Comparison of ENCODE assay signal across 8 cellular contexts in the genomic region with DNA sequence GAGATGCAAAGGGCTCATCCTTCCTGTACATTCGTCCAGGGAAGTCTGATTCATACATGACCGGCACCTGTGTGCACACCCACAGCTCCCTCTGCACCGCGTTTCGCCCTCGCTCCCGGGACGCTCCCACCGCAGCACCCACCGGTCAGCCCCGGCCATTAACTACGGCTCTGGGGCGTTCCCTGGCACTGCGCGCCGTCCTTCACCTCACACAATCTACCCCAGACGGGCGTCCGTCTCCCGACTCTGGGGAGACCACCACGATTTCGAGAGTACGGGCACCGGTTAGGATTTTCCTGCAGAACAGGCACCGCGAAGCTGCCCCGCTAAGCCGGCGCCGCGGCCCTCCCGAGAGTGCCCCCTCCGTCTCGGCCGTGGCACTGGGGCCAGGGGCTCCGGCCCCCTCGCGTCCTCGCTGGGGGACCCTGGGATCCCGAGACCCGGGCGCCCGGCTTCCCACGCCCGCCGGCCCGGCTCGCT. TPM values are rescaled to one million over a fixed set of nuclear protein-coding genes. Genes with fewer than 3 reads are reported as not detected.
A peak's percentile ranks its signal among the peaks of the same experiment; 100 is the strongest.
DNase-seq lines count a peak whose midpoint lies in the region; FAIRE-seq and TF ChIP-seq lines count a peak whose summit lies in the region.

No MANE protein-coding gene starts in this region.

- no peaks in the 10 kb centered on the region; the same call in 1 of the 2 replicates for H3K4me1 ChIP-seq in H9 (ENCODE audit: insufficient read depth, low read length)
- H3K4me1 ChIP-seq in H1 (replicated peaks in 1 of 4; ENCODE audit: control insufficient read depth in 3 of 4, insufficient read depth in 4 of 4, low read length in 3 of 4), result peaks cover 0 to 7% (median 1%) of the 10 kb centered on the region in 4 experiments; a peak in 3 of 7 replicates
- H3K4me1 ChIP-seq in mesenchymal stem cell (ENCODE audit: control insufficient read depth, insufficient read depth, low read depth, low read length), result peaks cover 7% of the 10 kb centered on the region

- H3K79me2 ChIP-seq in H9 (ENCODE audit: insufficient read depth, low read length) (peaks cover 8% of the 10 kb centered on the region; the same call in 1 of the 2 replicates), H1 (ENCODE audit: control insufficient read depth in 1 of 2, insufficient read depth in 2 of 2, low read length in 2 of 2) (peaks cover 0 to 48% of the 10 kb centered on the region in 2 experiments; a peak in 3 of 4 replicates)

- no peak overlapping the region for H4K5ac ChIP-seq in H9 (ENCODE audit: insufficient read length, low read depth, low read length)
- H4K5ac ChIP-seq in H1 (ENCODE audit: insufficient read length, low read depth, low read length), result peak overlapping the region; percentile 82

- H4K20me1 ChIP-seq in H9 (ENCODE audit: control insufficient read depth, insufficient read depth, insufficient read length) (no peaks in the 10 kb centered on the region), H1 (replicated peaks in 1 of 2; ENCODE audit: control insufficient read depth in 1 of 2, insufficient read depth in 2 of 2, low read length in 2 of 2) (peaks cover 0 to 2% of the 10 kb centered on the region in 2 experiments)

- H3K9me3 ChIP-seq in H9 (ENCODE audit: control insufficient read depth, low read depth, low read length) (no peaks in the 10 kb centered on the region), H1 (ENCODE audit: insufficient read depth in 2 of 2, low read depth in 1 of 2, low read length in 1 of 2) (no peaks in the 10 kb centered on the region), mesenchymal stem cell (ENCODE audit: control insufficient read depth, low read length) (no peaks in the 10 kb centered on the region)

- H2BK15ac ChIP-seq in H9 (ENCODE audit: low read depth, low read length) (no peak overlapping the region), H1 (ENCODE audit: low read length) (no peak overlapping the region), mesenchymal stem cell (ENCODE audit: low read depth, poor library complexity, severe bottlenecking) (peak overlapping the region; percentile 86)

- peaks cover 21 to 23% of the 10 kb centered on the region in 2 experiments for H3K4me1 Mint-ChIP-seq in H9

- H2BK120ac ChIP-seq in H9 (ENCODE audit: low read depth, low read length, poor library complexity, severe bottlenecking) (no peak overlapping the region), H1 (replicated peaks; ENCODE audit: low read depth, low read length) (no peak overlapping the region), mesenchymal stem cell (ENCODE audit: low read depth, low read length) (peak overlapping the region; percentile 94)

- H2BK5ac ChIP-seq in H9 (ENCODE audit: insufficient read length, low read length) (no peak overlapping the region), H1 (ENCODE audit: low read depth, low read length) (peak overlapping the region; percentile 81), mesenchymal stem cell (ENCODE audit: low read depth, low read length, poor library complexity, severe bottlenecking) (peak overlapping the region; percentile 82)

- no peak overlapping the region for H3T11ph ChIP-seq in H9 (ENCODE audit: low read length)

- H3K23me2 ChIP-seq in H9 (ENCODE audit: insufficient read length, low read depth, low read length, poor library complexity, severe bottlenecking) (peaks cover 10% of the 10 kb centered on the region), H1 (ENCODE audit: low read depth, low read length) (peaks cover 5% of the 10 kb centered on the region; the same call in 1 of the 2 replicates)

- 0 out of 4 replicates have a peak, but pooled peaks of 1 of the 2 experiments have one; percentile 2 for TF ChIP-seq RAD21 in H1 (IDR thresholded peaks at IDR 0.05 in 1 of 2, conservative IDR thresholded peaks at IDR 0.05 in 1 of 2; ENCODE audit: low read depth in 2 of 2, low read length in 2 of 2)

- DNase-seq in GM12891 (ENCODE audit: insufficient read length, low spot score), result peak; percentile 29
- peak; percentile 53 for DNase-seq in H9
- no peak for DNase-seq in LNCaP clone FGC (ENCODE audit: low read depth)
- peak; percentile 53 for DNase-seq in activated CD4-positive, alpha-beta T cell treated with anti-CD3 and anti-CD28 coated beads for 48 hours
- peak in 1 of 2 experiments; percentile 81 for DNase-seq in H1 (ENCODE audit: low read depth in 1 of 2, low spot score in 2 of 2)
- DNase-seq in mesenchymal stem cell, result peak; percentile 81
- peak; percentile 19 to 27 for DNase-seq in stimulated activated CD8-positive, alpha-beta memory T cell treated with anti-CD3 and anti-CD28 coated beads, Interleukin-15, amount 100 ng/mL, for 48 hours (ENCODE audit: low read depth in 2 of 2)
- DNase-seq in pons (ENCODE audit: low spot score), result no peak

- FAIRE-seq in GM12891 (lab: Jason Lieb, UNC) (peak; percentile 80), H1 (lab: Jason Lieb, UNC) (no peak)

- TF ChIP-seq EP300 in H1 (IDR thresholded peaks at IDR 0.05; ENCODE audit: borderline replicate concordance in 1 of 2, low read depth in 2 of 2, low read length in 2 of 2), result no peak

- peak overlapping the region; percentile 91 to 93 for H3K4me3 Mint-ChIP-seq in H9

- H3K18ac ChIP-seq in H9 (ENCODE audit: insufficient read length, low read depth, low read length) (peak overlapping the region; percentile 92), H1 (ENCODE audit: extremely low read depth, low read length) (no peak overlapping the region; the same call in none of the 2 replicates), mesenchymal stem cell (ENCODE audit: low read depth in 1 of 2, low read length in 2 of 2) (peak overlapping the region; percentile 95 to 99)

- H2AFZ ChIP-seq in H9 (ENCODE audit: low read length) (no peak overlapping the region), H1 (ENCODE audit: low read length) (no peak overlapping the region; the same call in 1 of the 2 replicates), mesenchymal stem cell (ENCODE audit: low read depth, low read length) (peak overlapping the region; percentile 93)

- no peak overlapping the region for H3K27ac ChIP-seq in H9 (ENCODE audit: insufficient read length, low read depth, low read length)
- peak overlapping the region; percentile 100 for H3K27ac ChIP-seq in H1 (ENCODE audit: low read depth, low read length)
- H3K27ac ChIP-seq in mesenchymal stem cell (ENCODE audit: low read length, poor library complexity, severe bottlenecking), result peak overlapping the region; percentile 74

- CTCF ChIA-PET in H1 (lab: Charles Lee; ENCODE audit: partially characterized antibody), result interaction anchor here (0.6 to 0.8 kb wide), 2 partner anchors 104 to 1936 kb away, joined by 3 read pairs; no protein-coding TSS in a partner anchor

- peaks cover 6 to 18% (median 13%) of the 10 kb centered on the region in 3 experiments for H3K36me3 Mint-ChIP-seq in H9 (ENCODE audit: insufficient read depth in 1 of 3, low read depth in 3 of 3)

- H4K8ac ChIP-seq in H9 (replicated peaks; ENCODE audit: insufficient read length, low read depth, low read length) (no peak overlapping the region), H1 (ENCODE audit: extremely low read depth, insufficient read depth, low read length) (peak overlapping the region; percentile 99), mesenchymal stem cell (ENCODE audit: low read length) (peak overlapping the region; percentile 90)

- H3K36me3 ChIP-seq in H1 (ENCODE audit: control insufficient read depth in 2 of 4, insufficient read depth in 4 of 4, low read length in 3 of 4) (peaks cover 0 to 13% (median 0%) of the 10 kb centered on the region in 4 experiments; a peak in 3 of 8 replicates), mesenchymal stem cell (ENCODE audit: control insufficient read depth in 1 of 2, insufficient read depth in 2 of 2, low read depth in 1 of 2, low read length in 2 of 2) (peaks cover 3 to 10% of the 10 kb centered on the region in 2 experiments)

- POLR2A ChIA-PET in H1 (lab: Charles Lee; ENCODE audit: partially characterized antibody), result interaction anchor here (0.5 to 2.8 kb wide), 29 partner anchors 9 to 1004 kb away, joined by 3 to 25 read pairs (median 4); partner anchors contain the start of gene NSMCE4A

- H3K56ac ChIP-seq in H9 (ENCODE audit: insufficient read length, low read depth, low read length), result no peak overlapping the region
- H3K56ac ChIP-seq in H1 (replicated peaks; ENCODE audit: insufficient read length, low read depth, low read length), result peak overlapping the region; percentile 95

- H3K23ac ChIP-seq in H9 (ENCODE audit: insufficient read length, low read depth, low read length), result no peak overlapping the region
- H3K23ac ChIP-seq in H1 (ENCODE audit: insufficient read length), result no peak overlapping the region
- H3K23ac ChIP-seq in mesenchymal stem cell (ENCODE audit: low read length in 2 of 2), result peak overlapping the region; percentile 64 to 97

- TF ChIP-seq POLR2A in GM12891 (IDR thresholded peaks at IDR 0.05; ENCODE audit: low read depth, low read length) (no peak; the same call in 1 of the 2 replicates), H1 (IDR thresholded peaks at IDR 0.05; ENCODE audit: control extremely low read depth in 1 of 2, low read depth in 2 of 2, low read length in 2 of 2) (no peak)

- H3K4me3 ChIP-seq in LNCaP clone FGC (ENCODE audit: low read depth, low read length) (peak overlapping the region; percentile 95), H1 (ENCODE audit: extremely low read depth in 1 of 4, insufficient read depth in 2 of 4, low read depth in 3 of 4, low read length in 4 of 4) (peak overlapping the region; percentile 85 to 96 (median 90)), mesenchymal stem cell (ENCODE audit: insufficient read depth in 1 of 2, low read depth in 1 of 2, low read length in 2 of 2) (peak overlapping the region; percentile 83 to 84)

- H2BK12ac ChIP-seq in H9 (ENCODE audit: insufficient read length, low read depth, low read length) (no peak overlapping the region), H1 (ENCODE audit: low read depth, low read length) (no peak overlapping the region), mesenchymal stem cell (ENCODE audit: low read length in 2 of 2) (peak overlapping the region in 1 of 2 experiments; percentile 87)

- H2AK5ac ChIP-seq in H9 (ENCODE audit: insufficient read length, low read length), result no peak overlapping the region
- no peak overlapping the region for H2AK5ac ChIP-seq in H1 (ENCODE audit: low read depth, low read length)
- no peak overlapping the region for H2AK5ac ChIP-seq in mesenchymal stem cell (ENCODE audit: low read length, severe bottlenecking)

- H3K79me1 ChIP-seq in H9 (ENCODE audit: insufficient read depth, low read depth, low read length, poor library complexity, severe bottlenecking) (no peaks in the 10 kb centered on the region), H1 (ENCODE audit: low read depth, low read length) (no peaks in the 10 kb centered on the region; the same call in 1 of the 2 replicates), mesenchymal stem cell (replicated peaks; ENCODE audit: low read length, poor library complexity, severe bottlenecking) (peaks cover 10% of the 10 kb centered on the region)

- H3K27me3 ChIP-seq in H9 (ENCODE audit: insufficient read depth, low read length) (no peaks in the 10 kb centered on the region), H1 (replicated peaks in 1 of 4; ENCODE audit: control insufficient read depth in 3 of 4, extremely low read depth in 1 of 4, insufficient read depth in 3 of 4, low read length in 3 of 4) (no peaks in the 10 kb centered on the region), mesenchymal stem cell (ENCODE audit: control insufficient read depth in 1 of 2, insufficient read depth in 1 of 2, low read length in 2 of 2) (no peaks in the 10 kb centered on the region)

- H4K91ac ChIP-seq in H9 (ENCODE audit: insufficient read length, low read depth, low read length) (no peak overlapping the region), H1 (replicated peaks; ENCODE audit: insufficient read length, low read length) (no peak overlapping the region), mesenchymal stem cell (ENCODE audit: low read length) (peak overlapping the region; percentile 82)

- H3K9ac ChIP-seq in H9 (ENCODE audit: extremely low read depth, insufficient read length, low read length), result peak overlapping the region; percentile 95
- H3K9ac ChIP-seq in H1 (replicated peaks in 1 of 4; ENCODE audit: extremely low read depth in 1 of 4, low read depth in 3 of 4, low read length in 3 of 4), result peak overlapping the region; percentile 66 to 99 (median 93)
- H3K9ac ChIP-seq in mesenchymal stem cell (ENCODE audit: low read length), result peak overlapping the region; percentile 100

- H3K4me2 ChIP-seq in H9 (ENCODE audit: insufficient read depth, insufficient read length, low read length) (peak overlapping the region; percentile 93), H1 (ENCODE audit: insufficient read depth in 1 of 2, low read depth in 2 of 2, low read length in 2 of 2) (peak overlapping the region; percentile 90 to 91), mesenchymal stem cell (ENCODE audit: low read length, poor library complexity, severe bottlenecking) (peak overlapping the region; percentile 73)

- no peak overlapping the region; the same call in 1 of the 2 replicates for H3K4ac ChIP-seq in H9 (ENCODE audit: low read depth, low read length)
- no peak overlapping the region for H3K4ac ChIP-seq in H1 (replicated peaks; ENCODE audit: insufficient read length, low read depth, low read length)
- peak overlapping the region; percentile 71 to 80 for H3K4ac ChIP-seq in mesenchymal stem cell (ENCODE audit: low read depth in 1 of 2, low read length in 2 of 2)

- no peaks in the 10 kb centered on the region for H3K9me3 Mint-ChIP-seq in H9

- peak overlapping the region; percentile 79 to 85 (median 80); a peak in 5 of 7 replicates for H3K27ac Mint-ChIP-seq in H9

- WGBS in H9 (ENCODE audit: extremely low coverage, insufficient read length, low lambda C conversion rate), result no CpG with 5 or more reads among the region's 48 CpGs
- WGBS in H1 (ENCODE audit: extremely low coverage in 1 of 2, insufficient coverage in 1 of 2, insufficient read length in 1 of 2, insufficient replicate concordance in 2 of 2, low coverage in 1 of 2, low lambda C conversion rate in 2 of 2, missing lambda C conversion rate in 1 of 2), 2 experiments, result 1% methylated on average over 34 of the region's 48 CpGs; no CpG with 5 or more reads in 1 of the 2 experiments
- WGBS in mesenchymal stem cell, result under 1% methylated on average over 48 of the region's 48 CpGs

- TF ChIP-seq CTCF in H9 (conservative IDR thresholded peaks at IDR 0.05), result no peak
- TF ChIP-seq CTCF in LNCaP clone FGC (IDR thresholded peaks at IDR 0.05; ENCODE audit: control insufficient read depth, extremely low read depth, insufficient read depth), result no peak
- TF ChIP-seq CTCF in H1 (IDR thresholded peaks at IDR 0.05; ENCODE audit: control extremely low read depth in 1 of 3, insufficient read depth in 1 of 3, low read depth in 1 of 3, low read length in 3 of 3), result no peak

- peak overlapping the region; percentile 89 for H3K14ac ChIP-seq in H9 (ENCODE audit: insufficient read depth, low read length)
- H3K14ac ChIP-seq in H1 (ENCODE audit: insufficient read length), result no peak overlapping the region
- H3K14ac ChIP-seq in mesenchymal stem cell (ENCODE audit: low read length in 2 of 2), result peak overlapping the region in 1 of 2 experiments; percentile 97

- H2BK20ac ChIP-seq in H9 (ENCODE audit: low read depth, low read length, poor library complexity, severe bottlenecking), result no peak overlapping the region
- H2BK20ac ChIP-seq in H1 (ENCODE audit: low read length), result no peak overlapping the region

- no peaks in the 10 kb centered on the region for H3K27me3 Mint-ChIP-seq in H9 (ENCODE audit: low read depth)

RNA-seq across cellular contexts. Expression of gene ATE1, which starts 0.4 kb away (rescaled TPM):
- polyA plus RNA-seq in GM12891 (2012; ENCODE audit: low read depth, missing spikeins), result 8.3 TPM
- total RNA-seq in H9 (2021), result 25.3 and 29.0 TPM in 2 replicates
- 26.9 and 28.6 TPM in 2 replicates for total RNA-seq in H1 (2021; fragmentation: NEBNext Ultra II Directional; extraction: Animal tissue kit (Norgen Biotek cat#: 25700))
- 6.1 and 8.8 TPM in 2 replicates for polyA plus RNA-seq in H1 (2011; rRNA removed)
- 9.7 TPM for polyA plus RNA-seq in H1 (2011; cell fraction: cytosol; rRNA removed)
- polyA plus RNA-seq in H1 (2011; cell fraction: nucleus; rRNA removed), result 8.3 TPM
- 10.1 to 15.2 TPM (median 12.6 TPM) in 4 replicates for polyA plus RNA-seq in H1 (2012, experiment 1 of 2)
- polyA plus RNA-seq in H1 (2012, experiment 2 of 2), result 1.4 TPM
- polyA plus RNA-seq in H1 (2013, experiment 1 of 2), result 10.3 TPM
- polyA plus RNA-seq in H1 (2013, experiment 2 of 2), result 10.6 TPM
- polyA minus RNA-seq in H1 (2011; rRNA and poly(A)+ RNA removed), result 27.3 and 28.2 TPM in 2 replicates
- 12.6 TPM for polyA minus RNA-seq in H1 (2011; cell fraction: cytosol; rRNA and poly(A)+ RNA removed)
- 25.9 TPM for polyA minus RNA-seq in H1 (2011; cell fraction: nucleus; rRNA and poly(A)+ RNA removed)
- 10.7 TPM for polyA plus RNA-seq in mesenchymal stem cell (2013, experiment 1 of 2)
- polyA plus RNA-seq in mesenchymal stem cell (2013, experiment 2 of 2), result 11.5 TPM

RNA-seq across cellular contexts. Expression of gene NSMCE4A, which starts 47.6 kb away (rescaled TPM):
- 35.5 TPM for polyA plus RNA-seq in GM12891 (2012; ENCODE audit: low read depth, missing spikeins)
- 59.0 and 60.5 TPM in 2 replicates for total RNA-seq in H9 (2021)
- total RNA-seq in H1 (2021; fragmentation: NEBNext Ultra II Directional; extraction: Animal tissue kit (Norgen Biotek cat#: 25700)), result 65.5 and 66.0 TPM in 2 replicates
- 40.3 and 48.6 TPM in 2 replicates for polyA plus RNA-seq in H1 (2011; rRNA removed)
- polyA plus RNA-seq in H1 (2011; cell fraction: cytosol; rRNA removed), result 68.1 TPM
- polyA plus RNA-seq in H1 (2011; cell fraction: nucleus; rRNA removed), result 62.3 TPM
- 44.9 to 53.8 TPM (median 48.2 TPM) in 4 replicates for polyA plus RNA-seq in H1 (2012, experiment 1 of 2)
- polyA plus RNA-seq in H1 (2012, experiment 2 of 2), result 14.4 TPM
- polyA plus RNA-seq in H1 (2013, experiment 1 of 2), result 80.9 TPM
- 73.2 TPM for polyA plus RNA-seq in H1 (2013, experiment 2 of 2)
- polyA minus RNA-seq in H1 (2011; rRNA and poly(A)+ RNA removed), result 19.1 and 22.4 TPM in 2 replicates
- 21.9 TPM for polyA minus RNA-seq in H1 (2011; cell fraction: cytosol; rRNA and poly(A)+ RNA removed)
- 32.6 TPM for polyA minus RNA-seq in H1 (2011; cell fraction: nucleus; rRNA and poly(A)+ RNA removed)
- polyA plus RNA-seq in mesenchymal stem cell (2013, experiment 1 of 2), result 20.6 TPM
- 20.8 TPM for polyA plus RNA-seq in mesenchymal stem cell (2013, experiment 2 of 2)

Comparison
In these comparisons a context has a peak if more than half of its experiments do, and no peak if none do; other contexts are left out.
1. DNase-seq: peak in GM12891 (single experiment), H9 (single experiment), activated CD4-positive, alpha-beta T cell treated with anti-CD3 and anti-CD28 coated beads for 48 hours (single experiment), mesenchymal stem cell (single experiment) and stimulated activated CD8-positive, alpha-beta memory T cell treated with anti-CD3 and anti-CD28 coated beads, Interleukin-15, amount 100 ng/mL, for 48 hours (2 of 2); none in LNCaP clone FGC (single experiment) and pons (single experiment).
2. H3K23ac ChIP-seq: peak in mesenchymal stem cell (2 of 2); none in H9 (single experiment) and H1 (single experiment).
3. H3K4ac ChIP-seq: peak in mesenchymal stem cell (2 of 2); none in H9 (single experiment) and H1 (single experiment).
4. Peak in every context shown above with its lines, with median percentiles within 50 percentile points of each other: H3K4me2 ChIP-seq, H3K9ac ChIP-seq and H3K4me3 ChIP-seq.